ENCODE assay signal across 8 cellular contexts in the genomic region with DNA sequence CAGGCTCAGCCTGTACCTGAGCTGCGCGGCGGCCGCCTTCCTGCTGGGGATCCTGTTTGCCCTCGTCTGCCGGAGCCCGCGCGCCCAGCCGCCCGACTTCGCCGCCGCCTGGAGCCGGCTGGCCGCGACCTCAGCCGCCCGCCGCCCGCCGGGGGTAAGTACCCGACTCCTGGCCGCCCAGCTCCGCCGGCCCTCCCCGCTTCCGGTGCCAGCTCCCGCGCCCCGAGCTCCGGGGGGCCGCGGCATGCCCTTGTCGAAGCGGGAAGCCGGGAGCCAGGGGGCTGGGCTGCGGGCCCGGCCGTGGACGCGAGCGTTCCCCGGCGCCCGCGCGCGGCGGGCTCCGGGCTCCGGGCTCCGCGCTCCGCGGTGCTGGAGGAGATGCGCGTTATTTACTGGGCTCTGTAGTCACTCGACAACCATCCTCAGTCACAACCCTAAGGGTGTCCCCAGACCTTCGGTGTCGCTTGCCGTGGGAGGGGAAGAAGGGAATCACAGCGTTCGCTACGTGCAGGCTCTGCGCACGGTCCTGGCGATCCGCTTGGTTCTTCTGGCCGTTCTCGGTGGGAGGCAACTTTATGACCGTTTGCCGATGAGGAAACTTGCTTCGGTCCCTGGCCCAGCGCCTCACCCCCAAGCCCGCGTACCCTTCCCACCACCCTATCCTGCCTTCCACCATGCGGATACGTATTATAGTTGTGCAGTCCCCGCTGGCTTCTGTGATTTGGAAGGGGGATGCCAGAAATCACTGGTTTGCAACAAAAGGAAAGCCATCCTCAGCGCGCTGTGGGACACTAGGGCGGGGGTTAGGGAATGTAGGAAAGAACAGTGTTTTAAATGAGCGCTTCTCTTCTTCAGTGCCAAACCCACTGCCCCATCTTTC. TPM values are rescaled to one million over a fixed set of nuclear protein-coding genes. Genes with fewer than 3 reads are reported as not detected.
DNase-seq lines count a peak whose midpoint lies in the region; ATAC-seq and TF ChIP-seq lines count a peak whose summit lies in the region.

No MANE protein-coding gene starts in this region.

- TF ChIP-seq EP300 in neural cell (conservative IDR thresholded peaks at IDR 0.05; ENCODE audit: poor library complexity, severe bottlenecking) (no peak), tibial nerve (IDR thresholded peaks at IDR 0.05) (peak in 1 of 2 donors; percentile 59)

- H3K79me2 ChIP-seq in OCI-LY3 (ENCODE audit: low read length) (peaks cover 53% of the 10 kb centered on the region), neural cell (replicated peaks; ENCODE audit: insufficient read depth, low read length) (peaks cover 7% of the 10 kb centered on the region)

- DNase-seq in NCI-H1417 (lab: John Stamatoyannopoulos, UW) = peak; percentile 19 to 85 (median 82)
- DNase-seq in NCI-H1417 treated with DMSO at 0.1 percent for 48 hours (lab: John Stamatoyannopoulos, UW) = no peak
- DNase-seq in activated gamma-delta T cell treated with Interleukin-2 at 50 U/mL for 16 hours = peak; percentile 24
- peak; percentile 61 for DNase-seq in fibroblast of villous mesenchyme (ENCODE audit: low read depth)
- peak in 1 of 2 donors; percentile 37 for DNase-seq in tibial nerve (ENCODE audit: low spot score in 2 of 2)

- H2AFZ ChIP-seq in OCI-LY3 (ENCODE audit: low read depth, low read length) (no peak overlapping the region), neural cell (ENCODE audit: low read depth, low read length) (peak overlapping the region; percentile 49)

- no peaks in the 10 kb centered on the region for H3K9me3 ChIP-seq in OCI-LY3 (ENCODE audit: insufficient read depth, low read length)
- no peaks in the 10 kb centered on the region for H3K9me3 ChIP-seq in neural cell (ENCODE audit: low read length)
- no peaks in the 10 kb centered on the region for H3K9me3 ChIP-seq in tibial nerve

- 1 to 2% methylated on average over 39 to 62 of the region's 84 CpGs for WGBS in tibial nerve, 2 donors

- TF ChIP-seq RAD21 in neural cell (conservative IDR thresholded peaks at IDR 0.05) = no peak

- peak overlapping the region; percentile 60 for H3K27ac ChIP-seq in OCI-LY3 (ENCODE audit: low read length)
- no peak overlapping the region for H3K27ac ChIP-seq in neural cell (ENCODE audit: low read length)
- peak overlapping the region; percentile 72 to 89 (median 80) for H3K27ac ChIP-seq in tibial nerve

- H3K4me2 ChIP-seq in OCI-LY3 (ENCODE audit: low read length) (peak overlapping the region; percentile 84), neural cell (ENCODE audit: low read length) (peak overlapping the region; percentile 86)

- peak overlapping the region; percentile 76 for H3K9ac ChIP-seq in OCI-LY3 (ENCODE audit: low read length)
- peak overlapping the region; percentile 56 for H3K9ac ChIP-seq in neural cell (ENCODE audit: low read length)

- TF ChIP-seq CTCF in OCI-LY3 (IDR thresholded peaks at IDR 0.05; ENCODE audit: low read depth, low read length) (no peak), fibroblast of villous mesenchyme (IDR thresholded peaks at IDR 0.05; ENCODE audit: insufficient read depth, low read depth, low read length) (no peak), neural cell (IDR thresholded peaks at IDR 0.05; ENCODE audit: poor library complexity, severe bottlenecking) (no peak), tibial nerve (IDR thresholded peaks at IDR 0.05) (no peak)

- H3K4me1 ChIP-seq in OCI-LY3 (ENCODE audit: low read length) = peaks cover 32% of the 10 kb centered on the region
- H3K4me1 ChIP-seq in tibial nerve = peaks cover 0 to 26% (median 13%) of the 10 kb centered on the region in 4 donors

- H3K4me3 ChIP-seq in OCI-LY3 (ENCODE audit: low read length) = peak overlapping the region; percentile 85
- H3K4me3 ChIP-seq in fibroblast of villous mesenchyme (ENCODE audit: low read depth, low read length) = peak overlapping the region; percentile 89
- H3K4me3 ChIP-seq in neural cell (ENCODE audit: low read length) = peak overlapping the region; percentile 86
- peak overlapping the region; percentile 42 to 83 (median 67) for H3K4me3 ChIP-seq in tibial nerve

- peaks cover 2% of the 10 kb centered on the region; the same call in 1 of the 2 replicates for H4K20me1 ChIP-seq in OCI-LY3 (ENCODE audit: insufficient read depth, low read length)
- H4K20me1 ChIP-seq in neural cell (ENCODE audit: insufficient read depth) = no peaks in the 10 kb centered on the region

- H3F3A ChIP-seq in neural cell (ENCODE audit: insufficient read depth, low read length, poor library complexity, severe bottlenecking) = no peaks in the 10 kb centered on the region

- no peaks in the 10 kb centered on the region for H3K27me3 ChIP-seq in OCI-LY3 (ENCODE audit: low read depth, low read length)
- no peaks in the 10 kb centered on the region for H3K27me3 ChIP-seq in neural cell (ENCODE audit: insufficient read depth, low read depth, low read length)
- no peaks in the 10 kb centered on the region for H3K27me3 ChIP-seq in tibial nerve

- H3K36me3 ChIP-seq in OCI-LY3 (replicated peaks; ENCODE audit: low read depth, low read length) (no peaks in the 10 kb centered on the region), neural cell (ENCODE audit: insufficient read depth, low read length) (no peaks in the 10 kb centered on the region), tibial nerve (no peaks in the 10 kb centered on the region)

- peak; percentile 22 for ATAC-seq in HG02642 (IDR thresholded peaks at IDR 0.05; ENCODE audit: poor library complexity, unreplicated experiment)

- no peaks in the 10 kb centered on the region for H3K9me2 ChIP-seq in neural cell (ENCODE audit: insufficient read depth, low read length)

- peak in 1 of 2 donors; percentile 58 for TF ChIP-seq POLR2A in tibial nerve (IDR thresholded peaks at IDR 0.05)

TF ChIP-seq in neural cell, 6 proteins besides CTCF, POLR2A, EP300 and RAD21:
- TF ChIP-seq EZH2 (IDR thresholded peaks at IDR 0.05; ENCODE audit: borderline replicate concordance, insufficient read depth, low read length, poor library complexity, severe bottlenecking) = no peak
- TF ChIP-seq MXI1 (conservative IDR thresholded peaks at IDR 0.05; ENCODE audit: poor library complexity, severe bottlenecking) = no peak
- peak; percentile 26 for TF ChIP-seq TAF1 (IDR thresholded peaks at IDR 0.05; ENCODE audit: low read depth)
- TF ChIP-seq SMC3 (conservative IDR thresholded peaks at IDR 0.05; ENCODE audit: poor library complexity) = no peak
- TF ChIP-seq, protein P1, sequence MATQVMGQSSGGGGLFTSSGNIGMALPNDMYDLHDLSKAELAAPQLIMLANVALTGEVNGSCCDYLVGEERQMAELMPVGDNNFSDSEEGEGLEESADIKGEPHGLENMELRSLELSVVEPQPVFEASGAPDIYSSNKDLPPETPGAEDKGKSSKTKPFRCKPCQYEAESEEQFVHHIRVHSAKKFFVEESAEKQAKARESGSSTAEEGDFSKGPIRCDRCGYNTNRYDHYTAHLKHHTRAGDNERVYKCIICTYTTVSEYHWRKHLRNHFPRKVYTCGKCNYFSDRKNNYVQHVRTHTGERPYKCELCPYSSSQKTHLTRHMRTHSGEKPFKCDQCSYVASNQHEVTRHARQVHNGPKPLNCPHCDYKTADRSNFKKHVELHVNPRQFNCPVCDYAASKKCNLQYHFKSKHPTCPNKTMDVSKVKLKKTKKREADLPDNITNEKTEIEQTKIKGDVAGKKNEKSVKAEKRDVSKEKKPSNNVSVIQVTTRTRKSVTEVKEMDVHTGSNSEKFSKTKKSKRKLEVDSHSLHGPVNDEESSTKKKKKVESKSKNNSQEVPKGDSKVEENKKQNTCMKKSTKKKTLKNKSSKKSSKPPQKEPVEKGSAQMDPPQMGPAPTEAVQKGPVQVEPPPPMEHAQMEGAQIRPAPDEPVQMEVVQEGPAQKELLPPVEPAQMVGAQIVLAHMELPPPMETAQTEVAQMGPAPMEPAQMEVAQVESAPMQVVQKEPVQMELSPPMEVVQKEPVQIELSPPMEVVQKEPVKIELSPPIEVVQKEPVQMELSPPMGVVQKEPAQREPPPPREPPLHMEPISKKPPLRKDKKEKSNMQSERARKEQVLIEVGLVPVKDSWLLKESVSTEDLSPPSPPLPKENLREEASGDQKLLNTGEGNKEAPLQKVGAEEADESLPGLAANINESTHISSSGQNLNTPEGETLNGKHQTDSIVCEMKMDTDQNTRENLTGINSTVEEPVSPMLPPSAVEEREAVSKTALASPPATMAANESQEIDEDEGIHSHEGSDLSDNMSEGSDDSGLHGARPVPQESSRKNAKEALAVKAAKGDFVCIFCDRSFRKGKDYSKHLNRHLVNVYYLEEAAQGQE (IDR thresholded peaks at IDR 0.05; ENCODE audit: borderline replicate concordance) = no peak
- TF ChIP-seq POLR2AphosphoS5 (IDR thresholded peaks at IDR 0.05) = peak; percentile 30

RNA-seq across cellular contexts. Expression of a gene that starts 0.9 kb away (rescaled TPM):
- total RNA-seq in fibroblast of villous mesenchyme (29.6 and 47.1 TPM in 2 replicates), tibial nerve (10 to 100 TPM; 17.7 to 29.4 (median 23.5) TPM)
- 6.4 and 7.9 TPM in 2 replicates for polyA plus RNA-seq in neural cell
- 14.6 and 26.5 TPM in 2 replicates for polyA minus RNA-seq in neural cell

RNA-seq across cellular contexts. Expression of a gene that starts 6.5 kb away (rescaled TPM):
- total RNA-seq in fibroblast of villous mesenchyme = 39.0 and 56.1 TPM in 2 replicates
- 26.1 and 29.8 TPM in 2 replicates for polyA plus RNA-seq in neural cell
- 50.9 and 60.9 TPM in 2 replicates for polyA minus RNA-seq in neural cell
- 10 to 100 TPM; 30.3 to 44.1 (median 33.3) TPM for total RNA-seq in tibial nerve
